23 cellular contexts compared by ENCODE assay signal in genomic region chr6:170023620-170024521, GRCh38.
DNase-seq lines count a peak whose midpoint lies in the region; ATAC-seq and TF ChIP-seq lines count a peak whose summit lies in the region.
"Had no signal": no experiment of that assay in that cellular context is flagged by ENCODE, and none has a peak within 500 bp of the region (broad histone marks: within the 10 kb centered on the region; RNA-seq: fewer than 3 reads in every experiment).

No MANE protein-coding gene starts in this region.

- H3K27ac Mint-ChIP-seq in activated naive CD8-positive, alpha-beta T cell treated with anti-CD3 and anti-CD28 coated beads for 36 hours = peak overlapping the region; percentile 31
- no peak overlapping the region for H3K27ac Mint-ChIP-seq in activated naive CD8-positive, alpha-beta T cell treated with anti-CD3 and anti-CD28 coated beads, Interleukin-2, amount 50 U/mL, for 24 hours
- H3K27ac Mint-ChIP-seq in progenitor cell of endocrine pancreas = no peak overlapping the region

- peaks cover 0 to 16% (median 12%) of the 10 kb centered on the region in 7 donors for H3K27me3 ChIP-seq in heart right ventricle
- H3K27me3 ChIP-seq: BLaER1 treated with 17β-estradiol and CSF1 and Interleukin-3, amounts not matched to agents 10 nM and 100 nM had no signal

- peak; percentile 18 for DNase-seq in activated naive CD8-positive, alpha-beta T cell treated with anti-CD3 and anti-CD28 coated beads for 36 hours
- no peak for DNase-seq in activated naive CD8-positive, alpha-beta T cell treated with anti-CD3 and anti-CD28 coated beads, Interleukin-2, amount 50 U/mL, for 24 hours
- peak in 1 of 2 donors; percentile 28 for DNase-seq in heart right ventricle
- peak; percentile 78 for DNase-seq in posterior vena cava (ENCODE audit: low spot score)
- no peak for DNase-seq in progenitor cell of endocrine pancreas (ENCODE audit: low spot score, unreplicated experiment)
- DNase-seq in NCI-H1092 (lab: John Stamatoyannopoulos, UW) = no peak
- DNase-seq: activated CD4-positive, alpha-beta T cell treated with anti-CD3 and anti-CD28 coated beads for 48 hours; activated gamma-delta T cell treated with Interleukin-2 at 50 U/mL for 16 hours; effector CD8-positive, alpha-beta T cell; GM23248; left cardiac atrium; NCI-H1694 treated with DMSO at 0.1 percent for 48 hours; NCI-H774; OCI-M1; SIG-M5; stimulated activated CD4-positive, alpha-beta T cell treated with anti-CD3 and anti-CD28 coated beads, Interleukin-4, amount 100 ng/mL, for 4 hours; T-helper 1 cell had no signal

- peaks cover 0 to 23% (median 10%) of the 10 kb centered on the region in 9 donors for H3K4me1 ChIP-seq in heart right ventricle
- H3K4me1 ChIP-seq in urinary bladder (ENCODE audit: insufficient read depth) = no peaks in the 10 kb centered on the region

- WGBS in heart right ventricle, 2 donors = 82 to 92% methylated on average over 66 to 67 of the region's 67 CpGs
- WGBS in urinary bladder = 93% methylated on average over 67 of the region's 67 CpGs

- H3K36me3 Mint-ChIP-seq in activated naive CD8-positive, alpha-beta T cell treated with anti-CD3 and anti-CD28 coated beads for 36 hours = no peaks in the 10 kb centered on the region
- H3K36me3 Mint-ChIP-seq in activated naive CD8-positive, alpha-beta T cell treated with anti-CD3 and anti-CD28 coated beads, Interleukin-2, amount 50 U/mL, for 24 hours (ENCODE audit: low read depth) = no peaks in the 10 kb centered on the region
- H3K36me3 Mint-ChIP-seq in progenitor cell of endocrine pancreas (ENCODE audit: insufficient read depth) = no peaks in the 10 kb centered on the region

- H3K4me1 Mint-ChIP-seq in activated naive CD8-positive, alpha-beta T cell treated with anti-CD3 and anti-CD28 coated beads for 36 hours = no peaks in the 10 kb centered on the region
- no peaks in the 10 kb centered on the region for H3K4me1 Mint-ChIP-seq in activated naive CD8-positive, alpha-beta T cell treated with anti-CD3 and anti-CD28 coated beads, Interleukin-2, amount 50 U/mL, for 24 hours
- no peaks in the 10 kb centered on the region for H3K4me1 Mint-ChIP-seq in progenitor cell of endocrine pancreas (ENCODE audit: low read depth)

- H3K27ac ChIP-seq in heart right ventricle (peak overlapping the region; percentile 65 to 94 (median 78)), urinary bladder (ENCODE audit: low read depth) (no peak overlapping the region)
- H3K27ac ChIP-seq: BLaER1 treated with 17β-estradiol and CSF1 and Interleukin-3, amounts not matched to agents 10 nM and 100 nM; GM23248 had no signal

- peak overlapping the region in 9 of 10 donors; percentile 5 to 49 (median 36) for H3K4me3 ChIP-seq in heart right ventricle
- peak overlapping the region; percentile 15 for H3K4me3 ChIP-seq in urinary bladder (ENCODE audit: low read depth, low read length)
- H3K4me3 ChIP-seq: BLaER1 treated with 17β-estradiol and CSF1 and Interleukin-3, amounts not matched to agents 10 nM and 100 nM; GM23248; prostate gland; smooth muscle cell had no signal

- TF ChIP-seq CTCF in heart right ventricle (IDR thresholded peaks at IDR 0.05) = peak in 2 of 9 donors; percentile 2 to 19
- no peak for TF ChIP-seq CTCF in progenitor cell of endocrine pancreas (IDR thresholded peaks at IDR 0.05; ENCODE audit: unreplicated experiment)

- intact Hi-C loops in heart right ventricle (cut with DNase I) = loop anchor here in 1 of 10 donors (10.0 kb wide), 1 partner anchor 271 kb away; the partner anchor contains the start of gene DLL1
- intact Hi-C loops in posterior vena cava (cut with DNase I) = no loop called here

- H3K9me3 ChIP-seq in heart right ventricle = no peaks in the 10 kb centered on the region
- H3K9me3 ChIP-seq: prostate gland had no signal

- H3K36me3 ChIP-seq in heart right ventricle (no peaks in the 10 kb centered on the region), urinary bladder (ENCODE audit: insufficient read depth) (no peaks in the 10 kb centered on the region)
- H3K36me3 ChIP-seq: BLaER1 treated with 17β-estradiol and CSF1 and Interleukin-3, amounts not matched to agents 10 nM and 100 nM; prostate gland had no signal

- peak overlapping the region; percentile 32 for H3K4me3 Mint-ChIP-seq in activated naive CD8-positive, alpha-beta T cell treated with anti-CD3 and anti-CD28 coated beads for 36 hours
- no peak overlapping the region for H3K4me3 Mint-ChIP-seq in activated naive CD8-positive, alpha-beta T cell treated with anti-CD3 and anti-CD28 coated beads, Interleukin-2, amount 50 U/mL, for 24 hours
- no peak overlapping the region for H3K4me3 Mint-ChIP-seq in progenitor cell of endocrine pancreas (ENCODE audit: low read depth)
- H3K4me3 Mint-ChIP-seq: nephron had no signal

- peaks cover 5% of the 10 kb centered on the region for H3K27me3 Mint-ChIP-seq in activated naive CD8-positive, alpha-beta T cell treated with anti-CD3 and anti-CD28 coated beads for 36 hours
- H3K27me3 Mint-ChIP-seq in activated naive CD8-positive, alpha-beta T cell treated with anti-CD3 and anti-CD28 coated beads, Interleukin-2, amount 50 U/mL, for 24 hours = peaks cover 7% of the 10 kb centered on the region
- peaks cover 10% of the 10 kb centered on the region for H3K27me3 Mint-ChIP-seq in progenitor cell of endocrine pancreas

- no peak for ATAC-seq in activated naive CD8-positive, alpha-beta T cell treated with anti-CD3 and anti-CD28 coated beads, Interleukin-2, amount 50 U/mL, for 24 hours
- peak; percentile 43 to 81 (median 67) for ATAC-seq in heart right ventricle
- no peak for ATAC-seq in GM19463 (IDR thresholded peaks at IDR 0.05; ENCODE audit: unreplicated experiment)

- no peaks in the 10 kb centered on the region for H3K9me3 Mint-ChIP-seq in activated naive CD8-positive, alpha-beta T cell treated with anti-CD3 and anti-CD28 coated beads for 36 hours
- no peaks in the 10 kb centered on the region for H3K9me3 Mint-ChIP-seq in activated naive CD8-positive, alpha-beta T cell treated with anti-CD3 and anti-CD28 coated beads, Interleukin-2, amount 50 U/mL, for 24 hours
- no peaks in the 10 kb centered on the region for H3K9me3 Mint-ChIP-seq in progenitor cell of endocrine pancreas (ENCODE audit: low read depth)
- H3K9me3 Mint-ChIP-seq: nephron had no signal

Comparison
In these comparisons a context has a peak if more than half of its experiments do, and no peak if none do; other contexts are left out.
1. DNase-seq: peak in activated naive CD8-positive, alpha-beta T cell treated with anti-CD3 and anti-CD28 coated beads for 36 hours (single experiment) and posterior vena cava (single experiment); none in activated naive CD8-positive, alpha-beta T cell treated with anti-CD3 and anti-CD28 coated beads, Interleukin-2, amount 50 U/mL, for 24 hours (single experiment), progenitor cell of endocrine pancreas (single experiment) and NCI-H1092 (single experiment).
2. ATAC-seq: peak in heart right ventricle (8 of 8); none in activated naive CD8-positive, alpha-beta T cell treated with anti-CD3 and anti-CD28 coated beads, Interleukin-2, amount 50 U/mL, for 24 hours (single experiment) and GM19463 (single experiment).